ENCODE assay signal across 9 cellular contexts in the genomic region with DNA sequence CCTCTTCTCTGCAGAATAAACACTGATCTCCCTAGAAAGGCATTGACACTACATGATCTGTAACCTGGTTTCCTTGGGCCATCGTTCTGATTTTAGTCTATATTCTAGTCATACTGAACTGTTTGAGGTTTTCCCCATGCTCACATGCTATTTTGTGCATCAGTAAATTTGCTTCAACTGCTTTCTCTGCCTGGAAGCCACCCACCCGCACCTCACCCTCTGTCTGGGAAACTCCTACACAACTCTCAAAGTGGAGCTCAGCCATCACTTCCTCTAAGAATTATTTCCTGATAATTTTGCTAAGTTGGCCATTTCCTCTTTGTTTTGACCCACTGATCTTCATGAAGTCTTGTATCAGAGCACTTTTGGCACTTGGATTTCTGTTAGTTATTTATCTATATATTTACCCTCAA. TPM values are rescaled to one million over a fixed set of nuclear protein-coding genes. Genes with fewer than 3 reads are reported as not detected.
DNase-seq lines count a peak whose midpoint lies in the region; ATAC-seq, FAIRE-seq and TF ChIP-seq lines count a peak whose summit lies in the region.
"Had no signal": no experiment of that assay in that cellular context is flagged by ENCODE, and none has a peak within 500 bp of the region (broad histone marks: within the 10 kb centered on the region; RNA-seq: fewer than 3 reads in every experiment).

No MANE protein-coding gene starts in this region.

- no peak overlapping the region for H3K4me3 ChIP-seq in astrocyte (ENCODE audit: insufficient read depth, low read depth, low read length)

- ATAC-seq in GM18519 (IDR thresholded peaks at IDR 0.05; ENCODE audit: low FRiP score, unreplicated experiment) (peak; percentile 57), GM21423 (IDR thresholded peaks at IDR 0.05; ENCODE audit: unreplicated experiment) (peak; percentile 67), HG03378 (IDR thresholded peaks at IDR 0.05; ENCODE audit: unreplicated experiment) (peak; percentile 85)

- no peak overlapping the region for H3K9ac ChIP-seq in astrocyte (ENCODE audit: low read length)

- H3K4me1 Mint-ChIP-seq in astrocyte (ENCODE audit: low read depth, unreplicated experiment) = peaks cover 14% of the 10 kb centered on the region

- FAIRE-seq in astrocyte (lab: Jason Lieb, UNC) = no peak

- no peaks in the 10 kb centered on the region for H3K9me3 ChIP-seq in astrocyte (ENCODE audit: insufficient read depth, low read depth, low read length)

- H3K36me3 ChIP-seq in astrocyte (ENCODE audit: insufficient read depth, low read length) = no peaks in the 10 kb centered on the region

- H3K9me3 Mint-ChIP-seq in astrocyte (ENCODE audit: unreplicated experiment) = peaks cover 5% of the 10 kb centered on the region

- H3K4me3 Mint-ChIP-seq in astrocyte (ENCODE audit: unreplicated experiment) = no peak overlapping the region

- H3K79me2 ChIP-seq in astrocyte (ENCODE audit: insufficient read depth, low read length) = no peaks in the 10 kb centered on the region

- H3K27ac Mint-ChIP-seq in astrocyte (ENCODE audit: unreplicated experiment) = peak overlapping the region; percentile 71

- no peak overlapping the region for H2AFZ ChIP-seq in astrocyte (ENCODE audit: low read depth, low read length)

- no peak overlapping the region for H3K27ac ChIP-seq in astrocyte (ENCODE audit: low read depth, low read length)

- no peak for DNase-seq in astrocyte (ENCODE audit: low read depth)
- DNase-seq in GOT3 (lab: John Stamatoyannopoulos, UW) = no peak
- DNase-seq in SW480 (ENCODE audit: low spot score) = no peak
- DNase-seq in kidney tubule cell (ENCODE audit: low spot score) = no peak
- DNase-seq in NCI-H510A treated with DMSO at 0.1 percent for 48 hours (lab: John Stamatoyannopoulos, UW) = no peak

- no peaks in the 10 kb centered on the region for H3K27me3 Mint-ChIP-seq in astrocyte (ENCODE audit: low read depth, unreplicated experiment)

- no peaks in the 10 kb centered on the region for H3K27me3 ChIP-seq in astrocyte (ENCODE audit: insufficient read depth, low read length)

- no peak for TF ChIP-seq CTCF in astrocyte (IDR thresholded peaks at IDR 0.05; ENCODE audit: insufficient read depth, low read depth, low read length)

- H3K4me2 ChIP-seq in astrocyte (ENCODE audit: low read length) = no peak overlapping the region

- H4K20me1 ChIP-seq in astrocyte (ENCODE audit: insufficient read depth, low read length) = no peaks in the 10 kb centered on the region

- no peaks in the 10 kb centered on the region for H3K4me1 ChIP-seq in astrocyte (ENCODE audit: insufficient read depth, low read length)

- H3K36me3 Mint-ChIP-seq in astrocyte (ENCODE audit: low read depth, unreplicated experiment) = no peaks in the 10 kb centered on the region

RNA-seq across cellular contexts. Expression of a gene that starts 36.1 kb away (rescaled TPM):
- not detected in 2 replicates for total RNA-seq in astrocyte
- total RNA-seq: osteocyte had no signal

RNA-seq across cellular contexts. Expression of a gene that starts 58.5 kb away (rescaled TPM):
- 2.6 and 8.4 TPM in 2 replicates for total RNA-seq in astrocyte
- total RNA-seq: osteocyte had no signal
